Comparison of ENCODE assay signal across 17 cellular contexts in genomic region chr22:29385305-29385704, GRCh38. TPM values are rescaled to one million over a fixed set of nuclear protein-coding genes. Genes with fewer than 3 reads are reported as not detected.
DNase-seq lines count a peak whose midpoint lies in the region; ATAC-seq and TF ChIP-seq lines count a peak whose summit lies in the region.
"Had no signal": no experiment of that assay in that cellular context is flagged by ENCODE, and none has a peak within 500 bp of the region (broad histone marks: within the 10 kb centered on the region; RNA-seq: fewer than 3 reads in every experiment).

No MANE protein-coding gene starts in this region.

- no peaks in the 10 kb centered on the region for H3K27me3 Mint-ChIP-seq in CD4-positive, alpha-beta memory T cell
- H3K27me3 Mint-ChIP-seq in progenitor cell of endocrine pancreas, result no peaks in the 10 kb centered on the region

- H3K4me3 ChIP-seq in CD4-positive, alpha-beta memory T cell (ENCODE audit: low read length in 2 of 2), result no peak overlapping the region
- no peak overlapping the region for H3K4me3 ChIP-seq in colonic mucosa
- H3K4me3 ChIP-seq: SJSA1 had no signal

- intact Hi-C loops in CD4-positive, alpha-beta memory T cell (cut with micrococcal nuclease), result loop anchor here (10.0 kb wide), 2 partner anchors 111 to 1471 kb away; partner anchors contain the start of gene PITPNB
- intact Hi-C loops in colonic mucosa (cut with DNase I), result no loop called here

- no peaks in the 10 kb centered on the region for H3K27me3 ChIP-seq in CD4-positive, alpha-beta memory T cell (ENCODE audit: insufficient read depth, low read length)
- no peaks in the 10 kb centered on the region for H3K27me3 ChIP-seq in colonic mucosa
- H3K27me3 ChIP-seq: SJSA1 had no signal

- H3K36me3 ChIP-seq in CD4-positive, alpha-beta memory T cell (ENCODE audit: insufficient read depth, low read length), result peaks cover 4% of the 10 kb centered on the region
- H3K36me3 ChIP-seq in colonic mucosa, result no peaks in the 10 kb centered on the region

- H3K4me1 ChIP-seq in CD4-positive, alpha-beta memory T cell (ENCODE audit: insufficient read depth, low read length), result peaks cover 57% of the 10 kb centered on the region
- H3K4me1 ChIP-seq in colonic mucosa, result peaks cover 30% of the 10 kb centered on the region

- H3K27ac ChIP-seq in CD4-positive, alpha-beta memory T cell (ENCODE audit: low read depth, low read length), result no peak overlapping the region
- H3K27ac ChIP-seq in colonic mucosa, result peak overlapping the region; percentile 49
- H3K27ac ChIP-seq: SJSA1 had no signal

- peaks cover 43 to 81% (median 60%) of the 10 kb centered on the region in 4 donors for H3K4me1 Mint-ChIP-seq in CD4-positive, alpha-beta memory T cell
- peaks cover 55% of the 10 kb centered on the region for H3K4me1 Mint-ChIP-seq in progenitor cell of endocrine pancreas (ENCODE audit: low read depth)

- no peak for TF ChIP-seq POLR2A in GM18505 (IDR thresholded peaks at IDR 0.05; ENCODE audit: borderline replicate concordance, extremely low read depth, insufficient read depth, insufficient read length)

- no peak overlapping the region for H3K9ac ChIP-seq in colonic mucosa (ENCODE audit: low read depth in 2 of 2, low read length in 2 of 2)

- peaks cover 3 to 25% of the 10 kb centered on the region in 2 donors for H3K36me3 Mint-ChIP-seq in CD4-positive, alpha-beta memory T cell
- no peaks in the 10 kb centered on the region for H3K36me3 Mint-ChIP-seq in progenitor cell of endocrine pancreas (ENCODE audit: insufficient read depth)

- no peak for TF ChIP-seq CTCF in colonic mucosa (IDR thresholded peaks at IDR 0.05)
- no peak for TF ChIP-seq CTCF in progenitor cell of endocrine pancreas (IDR thresholded peaks at IDR 0.05; ENCODE audit: unreplicated experiment)

- H3K9me3 ChIP-seq in CD4-positive, alpha-beta memory T cell (ENCODE audit: control insufficient read depth in 1 of 2, low read length in 2 of 2), result no peaks in the 10 kb centered on the region
- H3K9me3 ChIP-seq in colonic mucosa, result no peaks in the 10 kb centered on the region
- H3K9me3 ChIP-seq: SJSA1 had no signal

- peak overlapping the region in 6 of 7 donors; percentile 77 to 92 (median 82) for H3K27ac Mint-ChIP-seq in CD4-positive, alpha-beta memory T cell
- H3K27ac Mint-ChIP-seq in progenitor cell of endocrine pancreas, result peak overlapping the region; percentile 54

- POLR2A ChIA-PET in CD4-positive, alpha-beta memory T cell (lab: Charles Lee; ENCODE audit: partially characterized antibody), result no interaction called here

- CTCF ChIA-PET in CD4-positive, alpha-beta memory T cell (lab: Charles Lee; ENCODE audit: partially characterized antibody), result interaction anchor here (1.3 kb wide), 1 partner anchor 10 kb away, joined by 4 read pairs; no protein-coding TSS in a partner anchor

- H3K4me3 Mint-ChIP-seq in CD4-positive, alpha-beta memory T cell, result peak overlapping the region in 3 of 8 donors; percentile 18 to 24 (median 23)
- peak overlapping the region; percentile 37 for H3K4me3 Mint-ChIP-seq in progenitor cell of endocrine pancreas (ENCODE audit: low read depth)

- no peaks in the 10 kb centered on the region for H3K9me3 Mint-ChIP-seq in CD4-positive, alpha-beta memory T cell
- H3K9me3 Mint-ChIP-seq in progenitor cell of endocrine pancreas (ENCODE audit: low read depth), result no peaks in the 10 kb centered on the region
- H3K9me3 Mint-ChIP-seq: activated T-helper 1 cell treated with anti-CD3 and anti-CD28 coated beads, Interleukin-12 subunit alpha, Interleukin-12 subunit beta, Interleukin-2, Interleukin-4 antibody, amounts not matched to agents 30 ng/mL and 10 ng/mL and 1 ng/mL, durations not matched to agents 14 hours and 24 hours and 36 hours had no signal

- no peak for ATAC-seq in GM18505 (IDR thresholded peaks at IDR 0.05; ENCODE audit: unreplicated experiment)
- ATAC-seq in GM18502 (IDR thresholded peaks at IDR 0.05; ENCODE audit: poor library complexity, unreplicated experiment), result no peak
- ATAC-seq in GM18520 (IDR thresholded peaks at IDR 0.05; ENCODE audit: unreplicated experiment), result no peak

- no peak for DNase-seq in CD4-positive, alpha-beta memory T cell
- peak; percentile 46 for DNase-seq in LoVo (ENCODE audit: low spot score)
- DNase-seq in colonic mucosa, result no peak
- DNase-seq in progenitor cell of endocrine pancreas (ENCODE audit: low spot score, unreplicated experiment), result no peak
- no peak for DNase-seq in NCI-H1105 treated with DMSO at 0.1 percent for 48 hours (lab: John Stamatoyannopoulos, UW)
- DNase-seq: activated CD4-positive, CD25-positive, alpha-beta regulatory T cell; NCI-H1092 treated with DMSO at 0.1 percent for 48 hours; NCI-H510A treated with DMSO at 0.1 percent for 48 hours; stimulated activated CD4-positive, alpha-beta T cell treated with anti-CD3 and anti-CD28 coated beads, Interleukin-1b, Interleukin-23, amount 100 ng/mL, for 48 hours had no signal

RNA-seq across cellular contexts. Expression of gene AP1B1, which starts 3.1 kb away (rescaled TPM):
- total RNA-seq in CD4-positive, alpha-beta memory T cell, result 10 to 100 TPM; 41.3 to 42.7 TPM
- polyA plus RNA-seq in CD4-positive, alpha-beta memory T cell, result 10 to 100 TPM in 1 of 2 donors, 1 to 10 TPM in 1; 9.1 to 20.2 TPM
- total RNA-seq in colonic mucosa (100 to 1,000 TPM in 1 of 2 donors, 10 to 100 TPM in 1; 90.4 to 120 TPM), progenitor cell of endocrine pancreas (59.6 and 60.3 TPM in 2 replicates)

RNA-seq across cellular contexts. Expression of gene RFPL1, which starts 53.1 kb away (rescaled TPM):
- not detected for total RNA-seq in CD4-positive, alpha-beta memory T cell
- polyA plus RNA-seq in CD4-positive, alpha-beta memory T cell, result not detected
- total RNA-seq in colonic mucosa (not detected), progenitor cell of endocrine pancreas (0.22 TPM in 1 of 2 replicates, not detected in the other)
- total RNA-seq: activated T-helper 1 cell treated with anti-CD3 and anti-CD28 coated beads, Interleukin-12 subunit alpha, Interleukin-12 subunit beta, Interleukin-2, Interleukin-4 antibody, amounts not matched to agents 30 ng/mL and 10 ng/mL and 1 ng/mL, durations not matched to agents 14 hours and 24 hours and 36 hours; endothelial cell of umbilical vein; lung microvascular endothelial cell; posterior vena cava; SJSA1 had no signal
- polyA plus RNA-seq: endothelial cell of umbilical vein had no signal
